Comparison of ENCODE assay signal across 19 cellular contexts in the genomic region with DNA sequence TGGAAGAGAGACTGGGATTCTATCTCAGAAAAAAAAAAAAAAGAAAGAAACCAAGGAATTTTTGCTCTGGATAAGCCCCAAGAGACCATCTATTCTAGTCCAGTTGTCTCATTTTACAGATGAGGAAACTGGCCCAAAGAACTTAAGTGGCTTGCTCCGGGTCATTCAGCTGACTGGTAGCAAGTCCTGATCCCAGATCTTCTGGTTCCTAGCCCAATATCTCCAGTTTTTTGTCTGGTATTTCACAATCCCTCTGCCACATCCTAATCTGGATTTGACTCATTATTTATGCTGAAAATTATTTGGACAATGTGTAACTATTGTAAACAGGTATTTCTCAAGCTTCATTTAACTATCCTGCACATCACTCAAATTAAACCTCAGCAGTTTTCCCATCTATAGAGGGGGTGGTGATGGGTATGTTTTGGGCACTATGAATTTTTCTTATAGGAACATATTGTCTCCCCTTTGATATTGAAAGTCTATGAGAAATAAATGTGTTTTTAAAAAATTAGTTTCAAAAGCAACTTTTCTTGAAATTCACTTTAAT. TPM values are rescaled to one million over a fixed set of nuclear protein-coding genes. Genes with fewer than 3 reads are reported as not detected.
DNase-seq lines count a peak whose midpoint lies in the region; ATAC-seq and TF ChIP-seq lines count a peak whose summit lies in the region.
"Had no signal": no experiment of that assay in that cellular context is flagged by ENCODE, and none has a peak within 500 bp of the region (broad histone marks: within the 10 kb centered on the region; RNA-seq: fewer than 3 reads in every experiment).

No MANE protein-coding gene starts in this region.

- peaks cover 0 to 77% (median 13%) of the 10 kb centered on the region in 3 donors for H3K4me1 ChIP-seq in gastroesophageal sphincter

- H3K27ac Mint-ChIP-seq in stimulated activated effector memory CD8-positive, alpha-beta T cell treated with anti-CD3 and anti-CD28 coated beads, Interleukin-12 subunit alpha, Interleukin-12 subunit beta, amount 100 ng/mL, for 72 hours = peak overlapping the region; percentile 58
- H3K27ac Mint-ChIP-seq in activated CD8-positive, alpha-beta T cell treated with anti-CD3 and anti-CD28 coated beads for 36 hours = no peak overlapping the region
- H3K27ac Mint-ChIP-seq: activated T-helper 2 cell treated with anti-CD3 and anti-CD28 coated beads, Interferon-gamma antibody, Interleukin-2, Interleukin-4, amounts not matched to agents 10 μg/mL and 5 μg/mL and 100 μg/mL, durations not matched to agents 14 hours and 24 hours and 36 hours had no signal

- peak; percentile 42 for DNase-seq in EL
- DNase-seq in amniotic epithelial cell (ENCODE audit: low read depth) = peak; percentile 84
- no peak for DNase-seq in stimulated activated effector memory CD8-positive, alpha-beta T cell treated with anti-CD3 and anti-CD28 coated beads, Interleukin-12 subunit alpha, Interleukin-12 subunit beta, amount 100 ng/mL, for 72 hours (ENCODE audit: low spot score in 2 of 2)
- no peak for DNase-seq in DMS 273 treated with DMSO at 0.1 percent for 48 hours (lab: John Stamatoyannopoulos, UW)
- no peak for DNase-seq in activated CD8-positive, alpha-beta T cell treated with anti-CD3 and anti-CD28 coated beads for 36 hours
- no peak for DNase-seq in NCI-H2029 treated with DMSO at 0.1 percent for 48 hours (lab: John Stamatoyannopoulos, UW)
- DNase-seq: DMS79, H9, MG63, naive B cell, NCI-H2081 treated with DMSO at 0.1 percent for 48 hours, NCI-H69 had no signal

- no peak for TF ChIP-seq POLR2A in gastroesophageal sphincter (IDR thresholded peaks at IDR 0.05)

- CTCF ChIA-PET in activated CD8-positive, alpha-beta T cell treated with anti-CD3 and anti-CD28 coated beads for 36 hours (lab: Charles Lee) = no interaction called here

- intact Hi-C loops in activated CD8-positive, alpha-beta T cell treated with anti-CD3 and anti-CD28 coated beads for 36 hours (cut with micrococcal nuclease) = no loop called here

- POLR2A ChIA-PET in activated CD8-positive, alpha-beta T cell treated with anti-CD3 and anti-CD28 coated beads for 36 hours (lab: Charles Lee) = no interaction called here

- no peaks in the 10 kb centered on the region for H3K9me3 ChIP-seq in gastroesophageal sphincter
- H3K9me3 ChIP-seq: adrenal gland, MG63 had no signal

- H3K9me3 Mint-ChIP-seq in stimulated activated effector memory CD8-positive, alpha-beta T cell treated with anti-CD3 and anti-CD28 coated beads, Interleukin-12 subunit alpha, Interleukin-12 subunit beta, amount 100 ng/mL, for 72 hours = no peaks in the 10 kb centered on the region
- H3K9me3 Mint-ChIP-seq in activated CD8-positive, alpha-beta T cell treated with anti-CD3 and anti-CD28 coated beads for 36 hours = no peaks in the 10 kb centered on the region
- H3K9me3 Mint-ChIP-seq: activated T-helper 2 cell treated with anti-CD3 and anti-CD28 coated beads, Interferon-gamma antibody, Interleukin-2, Interleukin-4, amounts not matched to agents 10 μg/mL and 5 μg/mL and 100 μg/mL, durations not matched to agents 14 hours and 24 hours and 36 hours; CD14-positive monocyte; H9; naive B cell had no signal

- H3K4me3 Mint-ChIP-seq in stimulated activated effector memory CD8-positive, alpha-beta T cell treated with anti-CD3 and anti-CD28 coated beads, Interleukin-12 subunit alpha, Interleukin-12 subunit beta, amount 100 ng/mL, for 72 hours = no peak overlapping the region
- no peak overlapping the region for H3K4me3 Mint-ChIP-seq in activated CD8-positive, alpha-beta T cell treated with anti-CD3 and anti-CD28 coated beads for 36 hours
- H3K4me3 Mint-ChIP-seq: CD14-positive monocyte, H9, naive B cell had no signal

- H3K36me3 Mint-ChIP-seq in stimulated activated effector memory CD8-positive, alpha-beta T cell treated with anti-CD3 and anti-CD28 coated beads, Interleukin-12 subunit alpha, Interleukin-12 subunit beta, amount 100 ng/mL, for 72 hours = peaks cover 25% of the 10 kb centered on the region
- H3K36me3 Mint-ChIP-seq in activated CD8-positive, alpha-beta T cell treated with anti-CD3 and anti-CD28 coated beads for 36 hours (ENCODE audit: low read depth) = no peaks in the 10 kb centered on the region
- H3K36me3 Mint-ChIP-seq: naive B cell had no signal

- no peak for TF ChIP-seq EP300 in gastroesophageal sphincter (IDR thresholded peaks at IDR 0.05)

- no peaks in the 10 kb centered on the region for H3K36me3 ChIP-seq in gastroesophageal sphincter
- H3K36me3 ChIP-seq: adrenal gland, MG63 had no signal

- H3K4me1 Mint-ChIP-seq in stimulated activated effector memory CD8-positive, alpha-beta T cell treated with anti-CD3 and anti-CD28 coated beads, Interleukin-12 subunit alpha, Interleukin-12 subunit beta, amount 100 ng/mL, for 72 hours = peaks cover 38% of the 10 kb centered on the region
- peaks cover 28% of the 10 kb centered on the region for H3K4me1 Mint-ChIP-seq in activated CD8-positive, alpha-beta T cell treated with anti-CD3 and anti-CD28 coated beads for 36 hours (ENCODE audit: low read depth)

- ATAC-seq in gastroesophageal sphincter = peak; percentile 72
- no peak for ATAC-seq in stimulated activated effector memory CD8-positive, alpha-beta T cell treated with anti-CD3 and anti-CD28 coated beads, Interleukin-12 subunit alpha, Interleukin-12 subunit beta, amount 100 ng/mL, for 72 hours
- no peak for ATAC-seq in activated CD8-positive, alpha-beta T cell treated with anti-CD3 and anti-CD28 coated beads for 36 hours
- no peak for ATAC-seq in GM18907 (IDR thresholded peaks at IDR 0.05; ENCODE audit: unreplicated experiment)
- ATAC-seq: SK-N-SH treated with all-trans-retinoic acid at 6 μM for 48 hours had no signal

- H3K27me3 ChIP-seq in gastroesophageal sphincter = no peaks in the 10 kb centered on the region
- H3K27me3 ChIP-seq: adrenal gland, MG63 had no signal

- peak overlapping the region in 2 of 4 donors; percentile 53 to 59 for H3K27ac ChIP-seq in gastroesophageal sphincter
- H3K27ac ChIP-seq: adrenal gland had no signal

- TF ChIP-seq CTCF in gastroesophageal sphincter (IDR thresholded peaks at IDR 0.05) = no peak
- no peak for TF ChIP-seq CTCF in activated CD8-positive, alpha-beta T cell treated with anti-CD3 and anti-CD28 coated beads for 36 hours (IDR thresholded peaks at IDR 0.05)

- H3K27me3 Mint-ChIP-seq in activated CD8-positive, alpha-beta T cell treated with anti-CD3 and anti-CD28 coated beads for 36 hours = no peaks in the 10 kb centered on the region
- H3K27me3 Mint-ChIP-seq: naive B cell had no signal

- 54 to 70% methylated on average over 1 of the region's 1 CpG for WGBS in gastroesophageal sphincter (ENCODE audit: low coverage in 1 of 2), 2 donors

- H3K4me3 ChIP-seq in gastroesophageal sphincter = no peak overlapping the region
- H3K4me3 ChIP-seq: adrenal gland, coronary artery, MG63 had no signal

RNA-seq across cellular contexts. Expression of a gene that starts 43.4 kb away (rescaled TPM):
- 10 to 100 TPM; 32.8 to 38.0 (median 33.7) TPM for total RNA-seq in gastroesophageal sphincter
- total RNA-seq in activated CD8-positive, alpha-beta T cell treated with anti-CD3 and anti-CD28 coated beads for 36 hours = 10 to 100 TPM; 39.5 to 39.8 TPM

Comparison
In these comparisons a context has a peak if more than half of its experiments do, and no peak if none do; other contexts are left out.
1. DNase-seq: peak in EL (single experiment) and amniotic epithelial cell (single experiment); none in stimulated activated effector memory CD8-positive, alpha-beta T cell treated with anti-CD3 and anti-CD28 coated beads, Interleukin-12 subunit alpha, Interleukin-12 subunit beta, amount 100 ng/mL, for 72 hours (0 of 2), DMS 273 treated with DMSO at 0.1 percent for 48 hours (single experiment), activated CD8-positive, alpha-beta T cell treated with anti-CD3 and anti-CD28 coated beads for 36 hours (single experiment) and NCI-H2029 treated with DMSO at 0.1 percent for 48 hours (single experiment).